In the genomic region with DNA sequence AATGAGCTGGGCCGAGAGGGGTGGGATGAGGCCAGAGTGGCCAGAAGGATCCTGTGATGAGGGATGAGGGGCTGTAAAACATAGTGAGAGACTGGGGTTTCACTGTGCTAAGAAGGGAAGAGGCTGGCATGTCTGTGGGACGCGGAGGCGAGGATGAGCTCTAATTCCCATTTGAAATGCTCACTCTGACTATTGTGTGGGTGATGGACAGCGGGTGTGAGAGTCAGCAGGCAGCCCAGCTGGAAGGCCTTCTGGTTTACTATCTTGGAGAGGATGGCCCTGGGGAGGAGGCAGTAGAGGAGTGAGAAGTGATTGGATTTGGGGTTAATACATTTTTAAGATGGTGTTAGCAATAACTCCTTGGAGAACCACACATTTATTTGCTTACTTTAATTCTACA, we compare ENCODE assay signal across 22 cellular contexts. TPM values are rescaled to one million over a fixed set of nuclear protein-coding genes. Genes with fewer than 3 reads are reported as not detected.
DNase-seq lines count a peak whose midpoint lies in the region; ATAC-seq and TF ChIP-seq lines count a peak whose summit lies in the region.
"Had no signal": no experiment of that assay in that cellular context is flagged by ENCODE, and none has a peak within 500 bp of the region (broad histone marks: within the 10 kb centered on the region; RNA-seq: fewer than 3 reads in every experiment).

No MANE protein-coding gene starts in this region.

- peaks cover 11% of the 10 kb centered on the region for H3K36me3 Mint-ChIP-seq in CD4-positive, CD25-positive, alpha-beta regulatory T cell
- H3K36me3 Mint-ChIP-seq in glutamatergic neuron (ENCODE audit: unreplicated experiment) (no peaks in the 10 kb centered on the region), H9 (ENCODE audit: insufficient read depth in 1 of 3, low read depth in 3 of 3) (peaks cover 3 to 4% (median 3%) of the 10 kb centered on the region in 3 experiments; a peak in 5 of 7 replicates)
- peaks cover 8% of the 10 kb centered on the region for H3K36me3 Mint-ChIP-seq in activated T-cell treated with anti-CD3 and anti-CD28 coated beads, Interleukin-2, amount 50 U/mL, for 4 hours (ENCODE audit: insufficient read depth)

- H3K9me3 ChIP-seq in CD4-positive, CD25-positive, alpha-beta regulatory T cell (ENCODE audit: control insufficient read depth in 2 of 2, low read length in 2 of 2) = no peaks in the 10 kb centered on the region
- H3K9me3 ChIP-seq in Peyer's patch = no peaks in the 10 kb centered on the region
- H3K9me3 ChIP-seq in neuronal stem cell (replicated peaks in 1 of 2; ENCODE audit: control insufficient read depth in 2 of 2, insufficient read depth in 1 of 2, low read depth in 1 of 2, low read length in 2 of 2) = peaks cover 0 to 2% of the 10 kb centered on the region in 2 donors
- H3K9me3 ChIP-seq in H9 (ENCODE audit: control insufficient read depth, low read depth, low read length) = no peaks in the 10 kb centered on the region
- H3K9me3 ChIP-seq: A549, SK-N-SH had no signal

- peaks cover 8 to 39% (median 20%) of the 10 kb centered on the region in 4 donors for H3K4me1 Mint-ChIP-seq in CD4-positive, CD25-positive, alpha-beta regulatory T cell
- H3K4me1 Mint-ChIP-seq in glutamatergic neuron (ENCODE audit: low read depth, unreplicated experiment) (peaks cover 6% of the 10 kb centered on the region), H9 (peaks cover 39 to 40% of the 10 kb centered on the region in 2 experiments)
- peaks cover 10% of the 10 kb centered on the region for H3K4me1 Mint-ChIP-seq in activated T-cell treated with anti-CD3 and anti-CD28 coated beads, Interleukin-2, amount 50 U/mL, for 4 hours (ENCODE audit: low read depth)

- no peak for TF ChIP-seq CTCF in Peyer's patch (IDR thresholded peaks at IDR 0.05)
- no peak for TF ChIP-seq CTCF in glutamatergic neuron (IDR thresholded peaks at IDR 0.05; ENCODE audit: partially characterized antibody, unreplicated experiment)
- TF ChIP-seq CTCF in H9 (conservative IDR thresholded peaks at IDR 0.05) = no peak

- no peak overlapping the region for H2BK15ac ChIP-seq in neuronal stem cell (ENCODE audit: low read length)
- H2BK15ac ChIP-seq in H9 (ENCODE audit: low read depth, low read length) = no peak overlapping the region

- ATAC-seq in CD4-positive, CD25-positive, alpha-beta regulatory T cell (ENCODE audit: low read depth in 2 of 2) = no peak
- ATAC-seq in activated T-cell treated with anti-CD3 and anti-CD28 coated beads, Interleukin-2, amount 50 U/mL, for 4 hours = no peak
- ATAC-seq: A549; CD8-positive, alpha-beta T cell had no signal

- peaks cover 10% of the 10 kb centered on the region for H3K36me3 ChIP-seq in CD4-positive, CD25-positive, alpha-beta regulatory T cell (ENCODE audit: control insufficient read depth, insufficient read depth, low read length)
- H3K36me3 ChIP-seq in Peyer's patch (no peaks in the 10 kb centered on the region), neuronal stem cell (replicated peaks in 1 of 2; ENCODE audit: control insufficient read depth in 2 of 2, insufficient read depth in 2 of 2, low read length in 2 of 2) (no peaks in the 10 kb centered on the region)

- no peak overlapping the region for H3T11ph ChIP-seq in H9 (ENCODE audit: low read length)

- H2BK5ac ChIP-seq in neuronal stem cell (ENCODE audit: low read length) (no peak overlapping the region), H9 (ENCODE audit: insufficient read length, low read length) (no peak overlapping the region)

- H3K9me3 Mint-ChIP-seq in CD4-positive, CD25-positive, alpha-beta regulatory T cell = no peaks in the 10 kb centered on the region
- H3K9me3 Mint-ChIP-seq in glutamatergic neuron (ENCODE audit: unreplicated experiment) (no peaks in the 10 kb centered on the region), H9 (peaks cover 1 to 15% of the 10 kb centered on the region in 2 experiments; a peak in 3 of 5 replicates)
- H3K9me3 Mint-ChIP-seq in activated T-cell treated with anti-CD3 and anti-CD28 coated beads, Interleukin-2, amount 50 U/mL, for 4 hours = no peaks in the 10 kb centered on the region
- H3K9me3 Mint-ChIP-seq: CD8-positive, alpha-beta T cell had no signal

- no peaks in the 10 kb centered on the region for H4K20me1 ChIP-seq in H9 (ENCODE audit: control insufficient read depth, insufficient read depth, insufficient read length)

- no peaks in the 10 kb centered on the region for H3K27me3 ChIP-seq in CD4-positive, CD25-positive, alpha-beta regulatory T cell (ENCODE audit: control insufficient read depth, insufficient read depth, low read length)
- no peaks in the 10 kb centered on the region for H3K27me3 ChIP-seq in Peyer's patch
- H3K27me3 ChIP-seq in neuronal stem cell (ENCODE audit: control insufficient read depth in 3 of 3, insufficient read depth in 3 of 3, low read depth in 1 of 3, low read length in 3 of 3) = peaks cover 0 to 10% (median 0%) of the 10 kb centered on the region in 3 experiments
- no peaks in the 10 kb centered on the region for H3K27me3 ChIP-seq in H9 (ENCODE audit: insufficient read depth, low read length)

- no peaks in the 10 kb centered on the region for H3K79me2 ChIP-seq in H9 (ENCODE audit: insufficient read depth, low read length)

- no peak for DNase-seq in CD4-positive, CD25-positive, alpha-beta regulatory T cell
- DNase-seq in Peyer's patch (no peak), glutamatergic neuron (no peak), neuronal stem cell (ENCODE audit: low spot score) (no peak), H9 (no peak), germinal center (ENCODE audit: low spot score) (no peak)
- no peak for DNase-seq in activated T-cell treated with anti-CD3 and anti-CD28 coated beads, Interleukin-2, amount 50 U/mL, for 4 hours
- DNase-seq: AML-193, C1 segment of cervical spinal cord, Caco-2, GOT3, NCI-H1048, NCI-H1417, NCI-H1694, NCI-H2081 treated with DMSO at 0.1 percent for 48 hours, NCI-H2171 treated with DMSO at 0.1 percent for 48 hours, NCI-H524, NCI-H748 treated with DMSO at 0.1 percent for 48 hours, SK-N-SH had no signal

- H2BK120ac ChIP-seq in neuronal stem cell (ENCODE audit: low read depth, low read length) = no peak overlapping the region
- no peak overlapping the region for H2BK120ac ChIP-seq in H9 (ENCODE audit: low read depth, low read length, poor library complexity, severe bottlenecking)

- H3K4me1 ChIP-seq in CD4-positive, CD25-positive, alpha-beta regulatory T cell (ENCODE audit: control insufficient read depth, insufficient read depth, low read length, poor library complexity, severe bottlenecking) = peaks cover 21% of the 10 kb centered on the region
- H3K4me1 ChIP-seq in Peyer's patch = peaks cover 0 to 28% (median 1%) of the 10 kb centered on the region in 4 donors
- peaks cover 0 to 5% of the 10 kb centered on the region in 2 donors for H3K4me1 ChIP-seq in neuronal stem cell (ENCODE audit: control insufficient read depth in 2 of 2, insufficient read depth in 1 of 2, low read depth in 1 of 2, low read length in 2 of 2)
- no peaks in the 10 kb centered on the region; the same call in 1 of the 2 replicates for H3K4me1 ChIP-seq in H9 (ENCODE audit: insufficient read depth, low read length)
- H3K4me1 ChIP-seq: Caco-2 had no signal

- no peak overlapping the region for H2BK20ac ChIP-seq in H9 (ENCODE audit: low read depth, low read length, poor library complexity, severe bottlenecking)

- H3K9ac ChIP-seq in neuronal stem cell (ENCODE audit: low read depth, low read length, poor library complexity) (no peak overlapping the region), H9 (ENCODE audit: extremely low read depth, insufficient read length, low read length) (no peak overlapping the region)
- H3K9ac ChIP-seq: SK-N-SH had no signal

- H3K4me3 Mint-ChIP-seq in CD4-positive, CD25-positive, alpha-beta regulatory T cell = peak overlapping the region in 1 of 4 donors; percentile 24
- H3K4me3 Mint-ChIP-seq in glutamatergic neuron (ENCODE audit: unreplicated experiment) (no peak overlapping the region), H9 (no peak overlapping the region)
- no peak overlapping the region for H3K4me3 Mint-ChIP-seq in activated T-cell treated with anti-CD3 and anti-CD28 coated beads, Interleukin-2, amount 50 U/mL, for 4 hours
- H3K4me3 Mint-ChIP-seq: CD8-positive, alpha-beta T cell had no signal

- no peak overlapping the region for H3K4me3 ChIP-seq in CD4-positive, CD25-positive, alpha-beta regulatory T cell (ENCODE audit: low read depth, low read length)
- H3K4me3 ChIP-seq in Peyer's patch = no peak overlapping the region
- no peak overlapping the region for H3K4me3 ChIP-seq in neuronal stem cell (ENCODE audit: low read length in 2 of 2)
- H3K4me3 ChIP-seq: A549 had no signal

- no peak overlapping the region for H3K56ac ChIP-seq in H9 (ENCODE audit: insufficient read length, low read depth, low read length)

- H3K18ac ChIP-seq in neuronal stem cell (ENCODE audit: low read length) (peak overlapping the region; percentile 38), H9 (ENCODE audit: insufficient read length, low read depth, low read length) (no peak overlapping the region)

- peak overlapping the region; percentile 16 for H2BK12ac ChIP-seq in neuronal stem cell (ENCODE audit: low read length)
- H2BK12ac ChIP-seq in H9 (ENCODE audit: insufficient read length, low read depth, low read length) = no peak overlapping the region

- H3K4me2 ChIP-seq in neuronal stem cell (ENCODE audit: insufficient read depth, low read length, poor library complexity, severe bottlenecking) (no peak overlapping the region), H9 (ENCODE audit: insufficient read depth, insufficient read length, low read length) (no peak overlapping the region)
- H3K4me2 ChIP-seq: A549, SK-N-SH had no signal

- H2AK5ac ChIP-seq in neuronal stem cell (ENCODE audit: low read depth, low read length) (no peak overlapping the region), H9 (ENCODE audit: insufficient read length, low read length) (no peak overlapping the region)

- H4K8ac ChIP-seq in neuronal stem cell (ENCODE audit: low read depth, low read length) = no peak overlapping the region
- H4K8ac ChIP-seq in H9 (replicated peaks; ENCODE audit: insufficient read length, low read depth, low read length) = no peak overlapping the region

- H3K4ac ChIP-seq in neuronal stem cell (ENCODE audit: low read length) = no peak overlapping the region
- H3K4ac ChIP-seq in H9 (ENCODE audit: low read depth, low read length) = no peak overlapping the region

- H4K91ac ChIP-seq in neuronal stem cell (ENCODE audit: low read depth, low read length, poor library complexity) (no peak overlapping the region), H9 (ENCODE audit: insufficient read length, low read depth, low read length) (no peak overlapping the region)

- H4K5ac ChIP-seq in H9 (ENCODE audit: insufficient read length, low read depth, low read length) = no peak overlapping the region

- H2AFZ ChIP-seq in neuronal stem cell (ENCODE audit: low read length) (no peak overlapping the region), H9 (ENCODE audit: low read length) (no peak overlapping the region)

- no peaks in the 10 kb centered on the region for H3K23me2 ChIP-seq in H9 (ENCODE audit: insufficient read length, low read depth, low read length, poor library complexity, severe bottlenecking)

- no peak for TF ChIP-seq POLR2A in Peyer's patch (IDR thresholded peaks at IDR 0.05)

- H3K23ac ChIP-seq in neuronal stem cell (ENCODE audit: low read depth, low read length, poor library complexity) = no peak overlapping the region
- H3K23ac ChIP-seq in H9 (ENCODE audit: insufficient read length, low read depth, low read length) = no peak overlapping the region

- H3K27ac ChIP-seq in CD4-positive, CD25-positive, alpha-beta regulatory T cell (ENCODE audit: insufficient read depth, low read length, poor library complexity, severe bottlenecking) = no peak overlapping the region
- H3K27ac ChIP-seq in Peyer's patch (peak overlapping the region in 3 of 4 donors; percentile 27 to 88 (median 58)), neuronal stem cell (replicated peaks; ENCODE audit: low read length) (no peak overlapping the region), H9 (ENCODE audit: insufficient read length, low read depth, low read length) (no peak overlapping the region)
- H3K27ac ChIP-seq: A549, HL-60 had no signal

- peaks cover 5% of the 10 kb centered on the region for H3K27me3 Mint-ChIP-seq in CD4-positive, CD25-positive, alpha-beta regulatory T cell
- H3K27me3 Mint-ChIP-seq in glutamatergic neuron (ENCODE audit: unreplicated experiment) (peaks cover 9% of the 10 kb centered on the region), H9 (ENCODE audit: low read depth) (peaks cover 27% of the 10 kb centered on the region)
- H3K27me3 Mint-ChIP-seq in activated T-cell treated with anti-CD3 and anti-CD28 coated beads, Interleukin-2, amount 50 U/mL, for 4 hours (ENCODE audit: low read depth) = no peaks in the 10 kb centered on the region

- WGBS in neuronal stem cell (ENCODE audit: extremely low coverage in 2 of 2, insufficient read length in 2 of 2, insufficient replicate concordance in 1 of 2), 2 donors = no CpG with 5 or more reads among the region's 5 CpGs
- WGBS in H9 (ENCODE audit: extremely low coverage, insufficient read length, low lambda C conversion rate) = no CpG with 5 or more reads among the region's 5 CpGs

- H3K27ac Mint-ChIP-seq in CD4-positive, CD25-positive, alpha-beta regulatory T cell = peak overlapping the region in 2 of 3 donors; percentile 34 to 36
- H3K27ac Mint-ChIP-seq in glutamatergic neuron (ENCODE audit: unreplicated experiment) = peak overlapping the region; percentile 2
- 0 out of 7 replicates have a peak overlapping the region, but pooled peaks of 1 of the 3 experiments have one; percentile 1 for H3K27ac Mint-ChIP-seq in H9
- H3K27ac Mint-ChIP-seq: CD8-positive, alpha-beta T cell had no signal

- no peaks in the 10 kb centered on the region for H3K79me1 ChIP-seq in neuronal stem cell (ENCODE audit: low read depth, low read length)
- H3K79me1 ChIP-seq in H9 (ENCODE audit: insufficient read depth, low read depth, low read length, poor library complexity, severe bottlenecking) = no peaks in the 10 kb centered on the region

- peak overlapping the region; percentile 44 for H3K14ac ChIP-seq in neuronal stem cell (ENCODE audit: low read length)
- no peak overlapping the region for H3K14ac ChIP-seq in H9 (ENCODE audit: insufficient read depth, low read length)

RNA-seq across cellular contexts. Expression of gene MICA, which starts 9.5 kb away (rescaled TPM):
- total RNA-seq in CD4-positive, CD25-positive, alpha-beta regulatory T cell = 15.9 TPM
- polyA plus RNA-seq in CD4-positive, CD25-positive, alpha-beta regulatory T cell = 10 to 100 TPM in 1 of 4 donors, 1 to 10 TPM in 3; 6.4 to 10.6 (median 7.5) TPM
- total RNA-seq in Peyer's patch = 10 to 100 TPM; 21.0 to 71.0 (median 29.1) TPM
- 0.42 TPM for total RNA-seq in glutamatergic neuron (ENCODE audit: unreplicated experiment)
- 16.9 TPM for polyA plus RNA-seq in neuronal stem cell (2013, experiment 1 of 2)
- polyA plus RNA-seq in neuronal stem cell (2013, experiment 2 of 2) = 17.1 TPM
- 8.5 and 8.8 TPM in 2 replicates for total RNA-seq in H9 (2021)
- total RNA-seq in activated T-cell treated with anti-CD3 and anti-CD28 coated beads, Interleukin-2, amount 50 U/mL, for 4 hours = 1 to 10 TPM; 4.0 to 6.4 (median 4.7) TPM

RNA-seq across cellular contexts. Expression of gene HLA-B, which starts 37.0 kb away (rescaled TPM):
- 8,618 TPM for total RNA-seq in CD4-positive, CD25-positive, alpha-beta regulatory T cell
- polyA plus RNA-seq in CD4-positive, CD25-positive, alpha-beta regulatory T cell = 1,000 to 10,000 TPM; 4,778 to 8,292 (median 6,791) TPM
- total RNA-seq in Peyer's patch (1,000 to 10,000 TPM in 3 of 4 donors, 100 to 1,000 TPM in 1; 835 to 3,384 (median 2,517) TPM), glutamatergic neuron (ENCODE audit: unreplicated experiment) (11.4 TPM), H9 (2021) (68.6 and 70.7 TPM in 2 replicates)
- polyA plus RNA-seq in neuronal stem cell (2013, experiment 1 of 2) = 40.0 TPM
- polyA plus RNA-seq in neuronal stem cell (2013, experiment 2 of 2) = 38.4 TPM
- total RNA-seq in activated T-cell treated with anti-CD3 and anti-CD28 coated beads, Interleukin-2, amount 50 U/mL, for 4 hours = 1,000 to 10,000 TPM; 3,478 to 5,156 (median 4,066) TPM

Comparison
In these comparisons a context has a peak if more than half of its experiments do, and no peak if none do; other contexts are left out.
1. H3K27ac ChIP-seq: peak in Peyer's patch (3 of 4); none in CD4-positive, CD25-positive, alpha-beta regulatory T cell (single experiment), neuronal stem cell (single experiment) and H9 (single experiment).
2. RNA of gene HLA-B, which starts 37.0 kb away (total RNA-seq): 8,618 TPM in CD4-positive, CD25-positive, alpha-beta regulatory T cell (single experiment), 3,478 to 5,156 TPM in activated T-cell treated with anti-CD3 and anti-CD28 coated beads, Interleukin-2, amount 50 U/mL, for 4 hours and 835 to 3,384 TPM in Peyer's patch; 68.6 to 70.7 TPM in H9 and 11.4 TPM in glutamatergic neuron (single experiment); every median in the first group is over 10 times any median in the second.